In the genomic region with DNA sequence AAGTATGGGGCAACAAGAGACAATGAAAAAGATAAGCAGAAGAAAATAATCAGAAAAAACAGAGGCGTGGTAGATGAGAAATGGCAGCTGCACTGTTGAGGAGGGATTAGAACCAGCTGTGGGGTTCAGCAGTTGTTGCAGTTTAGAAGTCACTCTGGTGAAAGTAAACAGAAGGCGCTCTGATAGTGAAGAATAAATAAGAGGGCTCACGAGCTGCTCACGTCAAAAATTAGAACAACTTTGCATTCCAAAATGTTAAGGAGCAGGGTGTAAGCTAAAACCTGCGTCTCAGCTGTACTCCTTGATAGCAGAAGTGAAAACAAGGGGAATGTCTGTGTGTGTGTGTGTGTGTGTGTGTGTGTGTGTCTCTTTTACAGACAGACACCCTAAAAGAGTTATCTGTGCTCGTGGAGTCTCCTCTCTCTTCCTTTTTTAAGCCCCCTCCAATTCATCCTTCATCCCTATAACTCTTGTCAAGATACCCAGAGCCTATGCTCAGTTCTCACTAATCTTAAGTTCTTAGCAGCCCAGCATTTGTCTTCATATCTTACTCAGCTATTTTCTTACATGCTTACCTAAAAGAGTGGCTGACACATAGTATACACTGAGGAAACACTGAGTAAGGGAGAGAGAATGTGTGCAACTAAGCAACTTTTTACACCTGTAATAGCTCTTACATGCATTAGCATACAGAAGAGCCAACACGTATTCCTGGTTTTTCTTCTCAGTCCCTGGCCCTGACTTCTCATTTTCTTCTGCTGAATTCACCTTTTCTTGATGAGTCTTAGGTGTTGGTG, we compare ENCODE assay signal across 13 cellular contexts. TPM values are rescaled to one million over a fixed set of nuclear protein-coding genes. Genes with fewer than 3 reads are reported as not detected.
DNase-seq lines count a peak whose midpoint lies in the region; ATAC-seq and TF ChIP-seq lines count a peak whose summit lies in the region.
"Had no signal": no experiment of that assay in that cellular context is flagged by ENCODE, and none has a peak within 500 bp of the region (broad histone marks: within the 10 kb centered on the region; RNA-seq: fewer than 3 reads in every experiment).

No MANE protein-coding gene starts in this region.

- no TSS peak for BruUV-seq in mammary epithelial cell (replicated peaks; lab: Mats Ljungman, UMichigan)
- BruUV-seq in MCF 10A (replicated peaks; lab: Mats Ljungman, UMichigan): no TSS peak
- BruUV-seq in PC-3 (replicated peaks; lab: Mats Ljungman, UMichigan): no TSS peak

- H3K79me2 ChIP-seq in mammary epithelial cell (ENCODE audit: insufficient read depth, low read length) (peaks cover 95% of the 10 kb centered on the region), Loucy (ENCODE audit: insufficient read depth, low read length) (peaks cover 92% of the 10 kb centered on the region), PC-3 (ENCODE audit: low read length) (peaks cover 93% of the 10 kb centered on the region)

- no peak overlapping the region for H3K27ac Mint-ChIP-seq in MCF 10A (ENCODE audit: low read depth, unreplicated experiment)
- peak overlapping the region; percentile 42 for H3K27ac Mint-ChIP-seq in type B pancreatic cell

- intact Hi-C loops in mammary epithelial cell (cut with micrococcal nuclease): no loop called here
- intact Hi-C loops in MCF 10A (cut with micrococcal nuclease): no loop called here
- intact Hi-C loops in PC-3 (cut with micrococcal nuclease): no loop called here

- H3K4me2 ChIP-seq in mammary epithelial cell (ENCODE audit: insufficient read depth, low read depth, low read length): no peak overlapping the region
- peak overlapping the region; percentile 6 for H3K4me2 ChIP-seq in Loucy (ENCODE audit: low read depth, low read length, poor library complexity, severe bottlenecking)
- H3K4me2 ChIP-seq in PC-3 (ENCODE audit: low read length): no peak overlapping the region

- no peaks in the 10 kb centered on the region for H3K36me3 ChIP-seq in mammary epithelial cell (ENCODE audit: insufficient read depth, low read length)
- H3K36me3 ChIP-seq in Loucy (ENCODE audit: insufficient read depth, low read length): peaks cover 11% of the 10 kb centered on the region; the same call in 1 of the 2 replicates
- H3K36me3 ChIP-seq in PC-3 (ENCODE audit: low read depth, low read length): peaks cover 4% of the 10 kb centered on the region; the same call in 1 of the 2 replicates

- H3K27me3 Mint-ChIP-seq in MCF 10A (ENCODE audit: insufficient read depth, unreplicated experiment) (no peaks in the 10 kb centered on the region), type B pancreatic cell (no peaks in the 10 kb centered on the region)

- CTCF ChIA-PET in mammary epithelial cell (lab: Charles Lee; ENCODE audit: low non-redundant PET) (no interaction called here), MCF 10A (lab: Yijun Ruan, JAX) (interaction anchor here (0.6 to 1.0 kb wide), 5 partner anchors 9 to 56 kb away, joined by 3 to 4 read pairs (median 3); a partner anchor contains a TSS), PC-3 (lab: Charles Lee) (no interaction called here)

- H3K4me3 Mint-ChIP-seq in MCF 10A (ENCODE audit: unreplicated experiment) (no peak overlapping the region), type B pancreatic cell (no peak overlapping the region)
- H3K4me3 Mint-ChIP-seq: natural killer cell had no signal

- H3K9me3 Mint-ChIP-seq in MCF 10A (ENCODE audit: unreplicated experiment) (no peaks in the 10 kb centered on the region), type B pancreatic cell (no peaks in the 10 kb centered on the region)
- H3K9me3 Mint-ChIP-seq: natural killer cell had no signal

- H2AFZ ChIP-seq in mammary epithelial cell (ENCODE audit: low read depth, low read length) (no peak overlapping the region), Loucy (ENCODE audit: low read length) (no peak overlapping the region), PC-3 (ENCODE audit: low read length) (no peak overlapping the region)

- H3K9me2 ChIP-seq in Loucy (replicated peaks; ENCODE audit: low read depth, low read length): no peaks in the 10 kb centered on the region
- no peaks in the 10 kb centered on the region for H3K9me2 ChIP-seq in PC-3 (replicated peaks; ENCODE audit: low read length)

- H3K4me1 Mint-ChIP-seq in MCF 10A (ENCODE audit: insufficient read depth, unreplicated experiment): peaks cover 30% of the 10 kb centered on the region
- H3K4me1 Mint-ChIP-seq in type B pancreatic cell (ENCODE audit: unreplicated experiment): peaks cover 14% of the 10 kb centered on the region

- H3K36me3 Mint-ChIP-seq in MCF 10A (ENCODE audit: insufficient read depth, unreplicated experiment) (peaks cover 34% of the 10 kb centered on the region), type B pancreatic cell (peaks cover 16% of the 10 kb centered on the region)
- H3K36me3 Mint-ChIP-seq: natural killer cell had no signal

- H3K9me3 ChIP-seq in mammary epithelial cell (replicated peaks; ENCODE audit: insufficient read depth, low read length) (no peaks in the 10 kb centered on the region), Loucy (ENCODE audit: insufficient read depth, low read depth, low read length) (no peaks in the 10 kb centered on the region), PC-3 (ENCODE audit: low read length) (no peaks in the 10 kb centered on the region)
- H3K9me3 ChIP-seq: upper lobe of left lung had no signal

- dilution Hi-C loops in mammary epithelial cell (cut with HindIII; ENCODE audit: low sequenced_read_pairs): no loop called here

- POLR2A ChIA-PET in MCF 10A (lab: Yijun Ruan, JAX) (interaction anchor here (0.7 to 3.5 kb wide), 3 partner anchors 8 to 40 kb away, joined by 3 to 23 read pairs (median 5); a partner anchor contains a TSS), PC-3 (lab: Charles Lee; ENCODE audit: unreplicated experiment) (no interaction called here)

- H3K27ac ChIP-seq in mammary epithelial cell (ENCODE audit: insufficient read depth, low read depth, low read length): no peak overlapping the region
- H3K27ac ChIP-seq in PC-3 (ENCODE audit: low read length): no peak overlapping the region

- TF ChIP-seq CTCF in mammary epithelial cell (conservative IDR thresholded peaks at IDR 0.05 in 1 of 2, IDR thresholded peaks at IDR 0.05 in 1 of 2; ENCODE audit: extremely low read depth in 1 of 2, insufficient read depth in 1 of 2, low read depth in 1 of 2, low read length in 2 of 2): no peak
- no peak for TF ChIP-seq CTCF in MCF 10A (IDR thresholded peaks at IDR 0.05; ENCODE audit: unreplicated experiment)
- no peak for TF ChIP-seq CTCF in Loucy (conservative IDR thresholded peaks at IDR 0.05; ENCODE audit: low read length)
- TF ChIP-seq CTCF in fibroblast of pulmonary artery (IDR thresholded peaks at IDR 0.05; ENCODE audit: low read length, missing control alignments): no peak
- no peak for TF ChIP-seq CTCF in type B pancreatic cell (conservative IDR thresholded peaks at IDR 0.05)
- TF ChIP-seq CTCF in PC-3 (conservative IDR thresholded peaks at IDR 0.05; ENCODE audit: low read depth, low read length): no peak

- no peak for ATAC-seq in HG03039 (IDR thresholded peaks at IDR 0.05; ENCODE audit: unreplicated experiment)
- ATAC-seq in HG03095 (IDR thresholded peaks at IDR 0.05; ENCODE audit: unreplicated experiment): no peak
- ATAC-seq in PC-3: no peak
- ATAC-seq: natural killer cell had no signal

- H3K27me3 ChIP-seq in mammary epithelial cell (ENCODE audit: insufficient read depth, low read length) (no peaks in the 10 kb centered on the region), Loucy (ENCODE audit: insufficient read depth, low read length, poor library complexity, severe bottlenecking) (no peaks in the 10 kb centered on the region), PC-3 (ENCODE audit: low read length) (no peaks in the 10 kb centered on the region)
- H3K27me3 ChIP-seq: upper lobe of left lung had no signal

- H3K9ac ChIP-seq in mammary epithelial cell (ENCODE audit: insufficient read depth, low read length) (no peak overlapping the region), Loucy (ENCODE audit: low read depth, low read length, poor library complexity, severe bottlenecking) (no peak overlapping the region), PC-3 (ENCODE audit: low read length) (no peak overlapping the region)

- no peaks in the 10 kb centered on the region for H4K20me1 ChIP-seq in mammary epithelial cell (ENCODE audit: insufficient read depth, low read length)
- peaks cover 72% of the 10 kb centered on the region for H4K20me1 ChIP-seq in Loucy (ENCODE audit: insufficient read depth, low read length, poor library complexity, severe bottlenecking)
- H4K20me1 ChIP-seq in PC-3 (ENCODE audit: low read length): peaks cover 14% of the 10 kb centered on the region

- H3F3A ChIP-seq in Loucy (ENCODE audit: low read depth) (no peaks in the 10 kb centered on the region), PC-3 (ENCODE audit: low read length, unreplicated experiment) (no peaks in the 10 kb centered on the region)

- DNase-seq in mammary epithelial cell (peak; percentile 21), MCF 10A (ENCODE audit: unreplicated experiment) (no peak), fibroblast of pulmonary artery (ENCODE audit: low read depth) (peak; percentile 9), type B pancreatic cell (ENCODE audit: extremely low spot score, unreplicated experiment) (no peak), PC-3 (no peak)
- DNase-seq: activated CD4-positive, CD25-positive, alpha-beta regulatory T cell; natural killer cell; NCI-H1930; stimulated activated CD4-positive, alpha-beta T cell treated with anti-CD3 and anti-CD28 coated beads, Interleukin-4, amount 100 ng/mL, for 24 hours; upper lobe of left lung had no signal

- in situ Hi-C loops in mammary epithelial cell (cut with MboI; ENCODE audit: low sequenced_read_pairs in 2 of 2): no loop called here

- no peaks in the 10 kb centered on the region for H3K4me1 ChIP-seq in mammary epithelial cell (ENCODE audit: insufficient read depth, low read length)
- H3K4me1 ChIP-seq in Loucy (ENCODE audit: insufficient read depth, low read length, poor library complexity, severe bottlenecking): peaks cover 9% of the 10 kb centered on the region
- no peaks in the 10 kb centered on the region for H3K4me1 ChIP-seq in PC-3 (ENCODE audit: insufficient read depth, low read length)

- 93% methylated on average over 7 of the region's 7 CpGs for WGBS in mammary epithelial cell (ENCODE audit: low coverage, missing lambda C conversion rate)

- H3K4me3 ChIP-seq in mammary epithelial cell (replicated peaks in 1 of 3; ENCODE audit: insufficient read depth in 1 of 3, low read depth in 2 of 3, low read length in 3 of 3) (no peak overlapping the region), Loucy (ENCODE audit: low read length, poor library complexity, severe bottlenecking) (no peak overlapping the region), fibroblast of pulmonary artery (replicated peaks; ENCODE audit: low read depth, low read length) (no peak overlapping the region), PC-3 (ENCODE audit: low read length) (no peak overlapping the region)
- H3K4me3 ChIP-seq: upper lobe of left lung had no signal

RNA-seq across cellular contexts. Expression of a gene that starts 8.9 kb away (rescaled TPM):
- total RNA-seq in mammary epithelial cell (10 to 100 TPM; 62.5 to 63.5 TPM), MCF 10A (2022) (92.7 and 94.5 TPM in 2 replicates), type B pancreatic cell (ENCODE audit: low replicate concordance) (67.0 and 94.9 TPM in 2 replicates), PC-3 (2014; rRNA removed) (42.1 and 51.7 TPM in 2 replicates)
- polyA plus RNA-seq in mammary epithelial cell: 34.0 TPM
- 37.2 TPM for polyA minus RNA-seq in mammary epithelial cell

RNA-seq across cellular contexts. Expression of a gene that starts 55.8 kb away (rescaled TPM):
- total RNA-seq in mammary epithelial cell (100 to 1,000 TPM in 1 of 2 donors, 10 to 100 TPM in 1; 85.5 to 119 TPM), MCF 10A (2022) (100 and 128 TPM in 2 replicates), type B pancreatic cell (ENCODE audit: low replicate concordance) (97.2 and 106 TPM in 2 replicates), PC-3 (2014; rRNA removed) (79.5 and 83.7 TPM in 2 replicates)
- polyA plus RNA-seq in mammary epithelial cell: 50.5 TPM
- 72.7 TPM for polyA minus RNA-seq in mammary epithelial cell

Comparison
In these comparisons a context has a peak if more than half of its experiments do, and no peak if none do; other contexts are left out.
1. DNase-seq: peak in mammary epithelial cell (single experiment) and fibroblast of pulmonary artery (single experiment); none in MCF 10A (single experiment), type B pancreatic cell (single experiment) and PC-3 (single experiment).